In genomic region chr1:23916209-23917131, GRCh38 we compare ENCODE assay signal across 8 cellular contexts. TPM values are rescaled to one million over a fixed set of nuclear protein-coding genes. Genes with fewer than 3 reads are reported as not detected.
DNase-seq lines count a peak whose midpoint lies in the region; ATAC-seq and TF ChIP-seq lines count a peak whose summit lies in the region.

No MANE protein-coding gene starts in this region.

- WGBS in aorta, 2 donors = 53 to 62% methylated on average over 12 of the region's 12 CpGs

- TF ChIP-seq CTCF in GM12873 (IDR thresholded peaks at IDR 0.05; ENCODE audit: insufficient read depth, low read depth, low read length, missing control alignments) (peak; percentile 91), osteocyte (IDR thresholded peaks at IDR 0.05) (peak; percentile 55)

- no peaks in the 10 kb centered on the region for H3K27me3 Mint-ChIP-seq in activated T-cell treated with anti-CD3 and anti-CD28 coated beads, Interleukin-2, amount 50 U/mL, for 24 hours
- peaks cover 4% of the 10 kb centered on the region for H3K27me3 Mint-ChIP-seq in osteocyte (ENCODE audit: unreplicated experiment)

- H3K4me3 ChIP-seq in NT2/D1 (ENCODE audit: insufficient read length, low read depth) (no peak overlapping the region), aorta (ENCODE audit: low read length in 2 of 2) (no peak overlapping the region)

- H3K9me3 ChIP-seq in NT2/D1 (ENCODE audit: insufficient read depth, low read length) (peaks cover 4% of the 10 kb centered on the region; the same call in 1 of the 2 replicates), aorta (ENCODE audit: control insufficient read depth, low read length) (no peaks in the 10 kb centered on the region)

- ATAC-seq in HG03354 (IDR thresholded peaks at IDR 0.05; ENCODE audit: poor library complexity, severe bottlenecking, unreplicated experiment) (peak; percentile 57), aorta (ENCODE audit: low FRiP score) (peak; percentile 71)

- H3K27ac ChIP-seq in aorta (ENCODE audit: low read depth in 1 of 2, low read length in 2 of 2) = no peak overlapping the region

- H3K9me3 Mint-ChIP-seq in activated T-cell treated with anti-CD3 and anti-CD28 coated beads, Interleukin-2, amount 50 U/mL, for 24 hours = no peaks in the 10 kb centered on the region
- H3K9me3 Mint-ChIP-seq in osteocyte (ENCODE audit: unreplicated experiment) = no peaks in the 10 kb centered on the region

- H3K27me3 ChIP-seq in NT2/D1 (ENCODE audit: insufficient read depth, insufficient read length) (no peaks in the 10 kb centered on the region), aorta (ENCODE audit: control insufficient read depth in 1 of 2, insufficient read depth in 2 of 2, low read length in 1 of 2) (no peaks in the 10 kb centered on the region)

- intact Hi-C loops in aorta (cut with DNase I) = loop anchor here (1.0 to 10.0 kb wide), 3 partner anchors 102 to 144 kb away; no protein-coding TSS in a partner anchor

- H3K9ac ChIP-seq in NT2/D1 (ENCODE audit: insufficient read length, low read depth) = no peak overlapping the region

- H3K27ac Mint-ChIP-seq in activated T-cell treated with anti-CD3 and anti-CD28 coated beads, Interleukin-2, amount 50 U/mL, for 24 hours = no peak overlapping the region
- no peak overlapping the region for H3K27ac Mint-ChIP-seq in osteocyte (ENCODE audit: unreplicated experiment)

- H3K36me3 ChIP-seq in NT2/D1 (ENCODE audit: insufficient read depth, insufficient read length, low read length) = no peaks in the 10 kb centered on the region
- no peaks in the 10 kb centered on the region for H3K36me3 ChIP-seq in aorta (ENCODE audit: control insufficient read depth in 1 of 2, insufficient read depth in 2 of 2, low read length in 1 of 2)

- H3K4me3 Mint-ChIP-seq in activated T-cell treated with anti-CD3 and anti-CD28 coated beads, Interleukin-2, amount 50 U/mL, for 24 hours = no peak overlapping the region
- no peak overlapping the region for H3K4me3 Mint-ChIP-seq in osteocyte (ENCODE audit: unreplicated experiment)

- no peaks in the 10 kb centered on the region for H3K36me3 Mint-ChIP-seq in activated T-cell treated with anti-CD3 and anti-CD28 coated beads, Interleukin-2, amount 50 U/mL, for 24 hours (ENCODE audit: low read depth)
- no peaks in the 10 kb centered on the region for H3K36me3 Mint-ChIP-seq in osteocyte (ENCODE audit: unreplicated experiment)

- H3K4me1 Mint-ChIP-seq in activated T-cell treated with anti-CD3 and anti-CD28 coated beads, Interleukin-2, amount 50 U/mL, for 24 hours (ENCODE audit: low read depth) = peaks cover 23% of the 10 kb centered on the region
- H3K4me1 Mint-ChIP-seq in osteocyte (ENCODE audit: unreplicated experiment) = no peaks in the 10 kb centered on the region

- DNase-seq in A172 (ENCODE audit: low spot score) (peak; percentile 63), NT2/D1 (ENCODE audit: low read depth, low spot score) (peak; percentile 66), foreskin melanocyte (peak; percentile 43), osteocyte (ENCODE audit: extremely low spot score, unreplicated experiment) (no peak), aorta (peak; percentile 78 to 79)
- DNase-seq in activated T-cell treated with anti-CD3 and anti-CD28 coated beads, Interleukin-2, amount 50 U/mL, for 24 hours = peak; percentile 57

- peaks cover 4% of the 10 kb centered on the region for H3K4me1 ChIP-seq in NT2/D1 (ENCODE audit: insufficient read depth, insufficient read length)
- H3K4me1 ChIP-seq in aorta (ENCODE audit: control insufficient read depth in 1 of 2, insufficient read depth in 2 of 2, low read length in 2 of 2) = no peaks in the 10 kb centered on the region

RNA-seq across cellular contexts. Expression of gene CNR2, which starts 3.3 kb away (rescaled TPM):
- total RNA-seq in A172 (2014; rRNA removed; shearing (Covaris generic)) = not detected in 2 replicates
- not detected in 2 replicates for total RNA-seq in osteocyte
- total RNA-seq in aorta = under 1 TPM; 0.06 to 0.15 TPM
- under 1 TPM; 0.08 to 0.13 TPM for polyA plus RNA-seq in aorta

RNA-seq across cellular contexts. Expression of gene PNRC2, which starts 43.2 kb away (rescaled TPM):
- total RNA-seq in A172 (2014; rRNA removed; shearing (Covaris generic)) = 58.5 and 60.3 TPM in 2 replicates
- 58.9 and 63.7 TPM in 2 replicates for total RNA-seq in osteocyte
- 10 to 100 TPM; 93.5 to 94.7 TPM for total RNA-seq in aorta
- 100 to 1,000 TPM in 1 of 2 donors, 10 to 100 TPM in 1; 75.3 to 141 TPM for polyA plus RNA-seq in aorta

RNA-seq across cellular contexts. Expression of gene FUCA1, which starts 48.4 kb away (rescaled TPM):
- total RNA-seq in A172 (2014; rRNA removed; shearing (Covaris generic)) = 19.6 and 22.9 TPM in 2 replicates
- 16.4 and 18.0 TPM in 2 replicates for total RNA-seq in osteocyte
- 10 to 100 TPM; 26.0 to 35.4 TPM for total RNA-seq in aorta
- polyA plus RNA-seq in aorta = 10 to 100 TPM; 31.2 to 36.6 TPM
